6 cellular contexts compared by ENCODE assay signal in the genomic region with DNA sequence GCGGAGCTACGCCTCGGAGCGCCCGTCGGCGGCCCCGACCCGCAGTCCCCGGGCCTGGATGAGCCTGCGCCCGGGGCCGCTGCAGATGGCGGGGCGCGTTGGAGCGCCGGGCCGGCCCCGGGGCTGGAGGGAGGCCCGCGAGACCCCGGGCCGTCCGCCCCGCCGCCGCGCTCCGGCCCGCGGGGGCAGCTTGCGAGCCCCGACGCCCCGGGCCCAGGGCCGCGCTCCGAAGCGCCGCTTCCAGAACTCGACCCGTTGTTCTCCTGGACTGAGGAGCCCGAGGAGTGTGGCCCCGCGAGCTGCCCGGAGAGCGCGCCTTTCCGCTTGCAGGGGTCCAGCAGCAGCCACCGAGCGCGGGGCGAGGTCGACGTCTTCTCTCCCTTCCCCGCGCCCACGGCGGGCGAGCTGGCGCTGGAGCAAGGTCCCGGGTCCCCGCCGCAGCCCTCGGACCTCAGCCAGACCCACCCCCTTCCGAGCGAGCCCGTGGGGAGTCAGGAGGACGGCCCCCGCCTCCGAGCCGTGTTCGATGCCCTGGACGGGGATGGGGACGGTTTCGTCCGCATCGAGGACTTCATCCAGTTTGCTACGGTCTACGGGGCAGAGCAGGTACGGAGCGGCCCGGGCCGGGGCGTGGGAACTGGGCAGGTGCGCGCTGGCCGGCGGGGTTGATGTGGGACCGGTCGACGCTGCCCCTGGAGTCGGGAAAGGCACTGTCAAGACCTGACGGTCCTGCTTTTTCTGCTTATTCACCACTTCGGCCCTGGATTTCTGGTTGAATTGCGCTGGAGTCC. TPM values are rescaled to one million over a fixed set of nuclear protein-coding genes. Genes with fewer than 3 reads are reported as not detected.
DNase-seq lines count a peak whose midpoint lies in the region; ATAC-seq and TF ChIP-seq lines count a peak whose summit lies in the region.

No MANE protein-coding gene starts in this region.

- ATAC-seq in DND-41 (ENCODE audit: insufficient read depth, low read depth), result peak; percentile 2; the same call in 1 of the 3 replicates
- ATAC-seq in HG03520 (IDR thresholded peaks at IDR 0.05; ENCODE audit: unreplicated experiment), result peak; percentile 31
- no peak for ATAC-seq in psoas muscle
- no peak for ATAC-seq in GM18511 (IDR thresholded peaks at IDR 0.05; ENCODE audit: unreplicated experiment)

- H3K4me1 ChIP-seq in DND-41 (ENCODE audit: insufficient read depth, low read length) (peaks cover 59% of the 10 kb centered on the region), psoas muscle (peaks cover 51% of the 10 kb centered on the region)

- peak; percentile 22 for DNase-seq in DND-41
- peak in 2 of 10 donors; percentile 26 to 45 for DNase-seq in dorsolateral prefrontal cortex
- peak; percentile 36 to 63 for DNase-seq in psoas muscle
- no peak for DNase-seq in SKM-1 (lab: John Stamatoyannopoulos, UW; ENCODE audit: unreplicated experiment)

- WGBS in psoas muscle, 3 donors, result 0 to 1% (median 1%) methylated on average over 60 to 97 of the region's 97 CpGs

- peak overlapping the region; percentile 100 for H3K4me2 ChIP-seq in DND-41 (ENCODE audit: insufficient read depth, low read length)

- peak overlapping the region; percentile 63 for H2AFZ ChIP-seq in DND-41 (ENCODE audit: low read depth, low read length)

- H3K36me3 ChIP-seq in DND-41 (ENCODE audit: insufficient read depth, low read length), result peaks cover 19% of the 10 kb centered on the region; the same call in 1 of the 2 replicates
- H3K36me3 ChIP-seq in psoas muscle (ENCODE audit: insufficient read depth in 1 of 2, low read depth in 1 of 2), result peaks cover 0 to 11% of the 10 kb centered on the region in 2 donors

- H3K79me2 ChIP-seq in DND-41 (ENCODE audit: insufficient read depth, low read length), result peaks cover 55% of the 10 kb centered on the region

- TF ChIP-seq CTCF in DND-41 (IDR thresholded peaks at IDR 0.05; ENCODE audit: borderline replicate concordance, extremely low read depth, low read length, poor library complexity, severe bottlenecking), result no peak
- TF ChIP-seq CTCF in dorsolateral prefrontal cortex (IDR thresholded peaks at IDR 0.05 in 54 of 56, conservative IDR thresholded peaks at IDR 0.05 in 2 of 56; ENCODE audit: low read depth in 1 of 56, partially characterized antibody in 56 of 56), result no peak
- TF ChIP-seq CTCF in psoas muscle (IDR thresholded peaks at IDR 0.05), result no peak

- H3K27me3 ChIP-seq in DND-41 (ENCODE audit: insufficient read depth, low read length, poor library complexity), result no peaks in the 10 kb centered on the region
- no peaks in the 10 kb centered on the region for H3K27me3 ChIP-seq in dorsolateral prefrontal cortex
- H3K27me3 ChIP-seq in psoas muscle (ENCODE audit: insufficient read depth in 3 of 3, low read length in 2 of 3), result no peaks in the 10 kb centered on the region

- no peaks in the 10 kb centered on the region for H3K9me3 ChIP-seq in DND-41 (ENCODE audit: insufficient read depth, low read length, severe bottlenecking)
- H3K9me3 ChIP-seq in psoas muscle, result no peaks in the 10 kb centered on the region

- H4K20me1 ChIP-seq in DND-41 (ENCODE audit: insufficient read depth, low read length), result peaks cover 37% of the 10 kb centered on the region

- H3K4me3 ChIP-seq in DND-41 (ENCODE audit: low read depth in 1 of 2, low read length in 2 of 2) (peak overlapping the region; percentile 80 to 96), dorsolateral prefrontal cortex (peak overlapping the region; percentile 48 to 95 (median 81)), psoas muscle (peak overlapping the region; percentile 89)

- H3K27ac ChIP-seq in DND-41 (ENCODE audit: low read length) (peak overlapping the region; percentile 57; the same call in 1 of the 2 replicates), dorsolateral prefrontal cortex (peak overlapping the region in 38 of 59 donors; percentile 9 to 95 (median 60)), psoas muscle (peak overlapping the region; percentile 96)

- H3K9ac ChIP-seq in DND-41 (ENCODE audit: low read depth, low read length), result peak overlapping the region; percentile 88

- intact Hi-C loops in dorsolateral prefrontal cortex (cut with DNase I) (loop anchor here (5.0 kb wide), 2 partner anchors 46 to 61 kb away; no protein-coding TSS in a partner anchor), psoas muscle (cut with DNase I) (loop anchor here in 1 of 2 donors (5.0 kb wide), 1 partner anchor 46 kb away; no protein-coding TSS in a partner anchor)

RNA-seq across cellular contexts. Expression of gene RAB11FIP3, which starts 0.9 kb away (rescaled TPM):
- total RNA-seq in dorsolateral prefrontal cortex (100 to 1,000 TPM in 110 of 120 experiments, 10 to 100 TPM in 10; 84.7 to 179 (median 116) TPM), psoas muscle (10 to 100 TPM; 44.7 to 89.5 (median 71.5) TPM)
- 10 to 100 TPM; 20.3 to 26.1 (median 26.1) TPM for polyA plus RNA-seq in psoas muscle

RNA-seq across cellular contexts. Expression of gene DECR2, which starts 24.6 kb away (rescaled TPM):
- 10 to 100 TPM in 108 of 120 experiments, 1 to 10 TPM in 12; 7.2 to 23.9 (median 13.5) TPM for total RNA-seq in dorsolateral prefrontal cortex
- 10 to 100 TPM; 13.9 to 22.9 (median 19.6) TPM for total RNA-seq in psoas muscle
- polyA plus RNA-seq in psoas muscle, result 10 to 100 TPM; 14.1 to 18.1 (median 15.8) TPM

RNA-seq across cellular contexts. Expression of gene NME4, which starts 29.3 kb away (rescaled TPM):
- 10 to 100 TPM; 27.9 to 89.2 (median 49.4) TPM for total RNA-seq in dorsolateral prefrontal cortex
- total RNA-seq in psoas muscle, result 10 to 100 TPM; 19.5 to 39.7 (median 29.6) TPM
- polyA plus RNA-seq in psoas muscle, result 10 to 100 TPM; 16.0 to 30.7 (median 22.7) TPM

RNA-seq across cellular contexts. Expression of gene PGAP6, which starts 44.5 kb away (rescaled TPM):
- total RNA-seq in dorsolateral prefrontal cortex, result 10 to 100 TPM; 16.0 to 41.4 (median 25.9) TPM
- 10 to 100 TPM; 27.2 to 34.7 (median 32.2) TPM for total RNA-seq in psoas muscle
- polyA plus RNA-seq in psoas muscle, result 10 to 100 TPM; 26.0 to 46.9 (median 42.1) TPM

RNA-seq across cellular contexts. Expression of gene MRPL28, which starts 56.0 kb away (rescaled TPM):
- total RNA-seq in dorsolateral prefrontal cortex, result 10 to 100 TPM; 38.3 to 94.6 (median 65.9) TPM
- total RNA-seq in psoas muscle, result 10 to 100 TPM; 55.4 to 68.8 (median 55.9) TPM
- 100 to 1,000 TPM in 1 of 3 donors, 10 to 100 TPM in 2; 67.1 to 126 (median 86.8) TPM for polyA plus RNA-seq in psoas muscle

Comparison
In these comparisons a context has a peak if more than half of its experiments do, and no peak if none do; other contexts are left out.
1. ATAC-seq: peak in DND-41 (single experiment) and HG03520 (single experiment); none in psoas muscle (0 of 4) and GM18511 (single experiment).
2. Peak in every context shown above with its lines, with median percentiles within 50 percentile points of each other: H3K27ac ChIP-seq and H3K4me3 ChIP-seq.